Comparison of ENCODE assay signal across 1 cellular context in the genomic region with DNA sequence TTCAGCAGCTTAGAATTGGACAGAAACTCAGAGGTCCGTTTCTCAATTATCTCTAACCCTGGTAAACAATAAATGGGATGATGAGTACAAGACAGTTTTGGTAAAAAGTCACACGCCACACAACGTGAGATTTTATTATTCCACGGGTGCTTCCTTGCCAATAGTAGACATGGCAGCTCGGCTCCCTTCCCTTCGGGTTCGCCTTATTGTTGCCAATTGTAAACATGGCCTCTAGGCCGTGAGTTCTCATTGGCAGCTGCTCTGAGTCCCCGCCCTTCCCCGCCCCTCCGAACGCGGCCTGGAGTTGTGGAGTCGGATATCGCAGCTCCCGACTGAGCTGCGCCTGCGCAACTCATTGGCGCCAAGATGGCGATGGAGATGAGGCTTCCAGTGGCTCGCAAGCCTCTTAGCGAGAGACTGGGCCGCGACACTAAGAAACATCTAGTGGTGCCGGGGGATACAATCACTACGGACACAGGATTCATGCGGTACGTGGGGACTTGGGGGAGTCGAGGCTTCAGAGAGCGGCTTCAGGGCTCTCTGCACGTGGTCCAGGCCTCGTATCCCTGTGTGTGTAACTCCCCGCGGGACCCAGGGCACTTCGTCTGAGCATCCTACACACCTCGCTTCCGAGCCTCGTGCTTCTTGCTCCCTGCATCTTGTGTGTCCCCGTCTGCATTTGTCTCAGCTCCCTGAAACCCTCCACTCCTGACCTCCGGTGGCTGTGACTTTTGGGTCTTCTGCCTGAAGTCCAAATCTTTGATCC.
TF ChIP-seq lines count a peak whose summit lies in the region.

A gene with protein sequence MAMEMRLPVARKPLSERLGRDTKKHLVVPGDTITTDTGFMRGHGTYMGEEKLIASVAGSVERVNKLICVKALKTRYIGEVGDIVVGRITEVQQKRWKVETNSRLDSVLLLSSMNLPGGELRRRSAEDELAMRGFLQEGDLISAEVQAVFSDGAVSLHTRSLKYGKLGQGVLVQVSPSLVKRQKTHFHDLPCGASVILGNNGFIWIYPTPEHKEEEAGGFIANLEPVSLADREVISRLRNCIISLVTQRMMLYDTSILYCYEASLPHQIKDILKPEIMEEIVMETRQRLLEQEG (plus strand): TSS at position 355 of the 766 bp plus-strand sequence. CDS start 12 bp downstream, at position 367.

TF ChIP-seq in GM12878, 131 proteins besides CTCF, POLR2A, EP300 and RAD21 (continued from another document and continues in another):
- TF ChIP-seq, protein P1, sequence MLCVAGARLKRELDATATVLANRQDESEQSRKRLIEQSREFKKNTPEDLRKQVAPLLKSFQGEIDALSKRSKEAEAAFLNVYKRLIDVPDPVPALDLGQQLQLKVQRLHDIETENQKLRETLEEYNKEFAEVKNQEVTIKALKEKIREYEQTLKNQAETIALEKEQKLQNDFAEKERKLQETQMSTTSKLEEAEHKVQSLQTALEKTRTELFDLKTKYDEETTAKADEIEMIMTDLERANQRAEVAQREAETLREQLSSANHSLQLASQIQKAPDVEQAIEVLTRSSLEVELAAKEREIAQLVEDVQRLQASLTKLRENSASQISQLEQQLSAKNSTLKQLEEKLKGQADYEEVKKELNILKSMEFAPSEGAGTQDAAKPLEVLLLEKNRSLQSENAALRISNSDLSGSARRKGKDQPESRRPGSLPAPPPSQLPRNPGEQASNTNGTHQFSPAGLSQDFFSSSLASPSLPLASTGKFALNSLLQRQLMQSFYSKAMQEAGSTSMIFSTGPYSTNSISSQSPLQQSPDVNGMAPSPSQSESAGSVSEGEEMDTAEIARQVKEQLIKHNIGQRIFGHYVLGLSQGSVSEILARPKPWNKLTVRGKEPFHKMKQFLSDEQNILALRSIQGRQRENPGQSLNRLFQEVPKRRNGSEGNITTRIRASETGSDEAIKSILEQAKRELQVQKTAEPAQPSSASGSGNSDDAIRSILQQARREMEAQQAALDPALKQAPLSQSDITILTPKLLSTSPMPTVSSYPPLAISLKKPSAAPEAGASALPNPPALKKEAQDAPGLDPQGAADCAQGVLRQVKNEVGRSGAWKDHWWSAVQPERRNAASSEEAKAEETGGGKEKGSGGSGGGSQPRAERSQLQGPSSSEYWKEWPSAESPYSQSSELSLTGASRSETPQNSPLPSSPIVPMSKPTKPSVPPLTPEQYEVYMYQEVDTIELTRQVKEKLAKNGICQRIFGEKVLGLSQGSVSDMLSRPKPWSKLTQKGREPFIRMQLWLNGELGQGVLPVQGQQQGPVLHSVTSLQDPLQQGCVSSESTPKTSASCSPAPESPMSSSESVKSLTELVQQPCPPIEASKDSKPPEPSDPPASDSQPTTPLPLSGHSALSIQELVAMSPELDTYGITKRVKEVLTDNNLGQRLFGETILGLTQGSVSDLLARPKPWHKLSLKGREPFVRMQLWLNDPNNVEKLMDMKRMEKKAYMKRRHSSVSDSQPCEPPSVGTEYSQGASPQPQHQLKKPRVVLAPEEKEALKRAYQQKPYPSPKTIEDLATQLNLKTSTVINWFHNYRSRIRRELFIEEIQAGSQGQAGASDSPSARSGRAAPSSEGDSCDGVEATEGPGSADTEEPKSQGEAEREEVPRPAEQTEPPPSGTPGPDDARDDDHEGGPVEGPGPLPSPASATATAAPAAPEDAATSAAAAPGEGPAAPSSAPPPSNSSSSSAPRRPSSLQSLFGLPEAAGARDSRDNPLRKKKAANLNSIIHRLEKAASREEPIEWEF (IDR thresholded peaks at IDR 0.05; ENCODE audit: insufficient replicate concordance, low read depth, low read length), result no peak
- TF ChIP-seq, protein P2, sequence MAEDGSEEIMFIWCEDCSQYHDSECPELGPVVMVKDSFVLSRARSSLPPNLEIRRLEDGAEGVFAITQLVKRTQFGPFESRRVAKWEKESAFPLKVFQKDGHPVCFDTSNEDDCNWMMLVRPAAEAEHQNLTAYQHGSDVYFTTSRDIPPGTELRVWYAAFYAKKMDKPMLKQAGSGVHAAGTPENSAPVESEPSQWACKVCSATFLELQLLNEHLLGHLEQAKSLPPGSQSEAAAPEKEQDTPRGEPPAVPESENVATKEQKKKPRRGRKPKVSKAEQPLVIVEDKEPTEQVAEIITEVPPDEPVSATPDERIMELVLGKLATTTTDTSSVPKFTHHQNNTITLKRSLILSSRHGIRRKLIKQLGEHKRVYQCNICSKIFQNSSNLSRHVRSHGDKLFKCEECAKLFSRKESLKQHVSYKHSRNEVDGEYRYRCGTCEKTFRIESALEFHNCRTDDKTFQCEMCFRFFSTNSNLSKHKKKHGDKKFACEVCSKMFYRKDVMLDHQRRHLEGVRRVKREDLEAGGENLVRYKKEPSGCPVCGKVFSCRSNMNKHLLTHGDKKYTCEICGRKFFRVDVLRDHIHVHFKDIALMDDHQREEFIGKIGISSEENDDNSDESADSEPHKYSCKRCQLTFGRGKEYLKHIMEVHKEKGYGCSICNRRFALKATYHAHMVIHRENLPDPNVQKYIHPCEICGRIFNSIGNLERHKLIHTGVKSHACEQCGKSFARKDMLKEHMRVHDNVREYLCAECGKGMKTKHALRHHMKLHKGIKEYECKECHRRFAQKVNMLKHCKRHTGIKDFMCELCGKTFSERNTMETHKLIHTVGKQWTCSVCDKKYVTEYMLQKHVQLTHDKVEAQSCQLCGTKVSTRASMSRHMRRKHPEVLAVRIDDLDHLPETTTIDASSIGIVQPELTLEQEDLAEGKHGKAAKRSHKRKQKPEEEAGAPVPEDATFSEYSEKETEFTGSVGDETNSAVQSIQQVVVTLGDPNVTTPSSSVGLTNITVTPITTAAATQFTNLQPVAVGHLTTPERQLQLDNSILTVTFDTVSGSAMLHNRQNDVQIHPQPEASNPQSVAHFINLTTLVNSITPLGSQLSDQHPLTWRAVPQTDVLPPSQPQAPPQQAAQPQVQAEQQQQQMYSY (CRISPR knock-in tag; IDR thresholded peaks at IDR 0.05), result no peak
- TF ChIP-seq NBN (IDR thresholded peaks at IDR 0.05) (peak; percentile 62; the same call in 1 of the 2 replicates), POLR2AphosphoS2 (IDR thresholded peaks at IDR 0.05; ENCODE audit: low read depth, low read length) (0 out of 2 replicates have a peak, but pooled peaks have one; percentile 55), PML (IDR thresholded peaks at IDR 0.05; ENCODE audit: low read length) (no peak), MYC (IDR thresholded peaks at IDR 0.05; ENCODE audit: insufficient read depth, insufficient read length, insufficient replicate concordance, low read length, severe bottlenecking) (peak; percentile 91), RFX5 (IDR thresholded peaks at IDR 0.05; ENCODE audit: low read depth, low read length) (no peak), YY1 (IDR thresholded peaks at IDR 0.05; ENCODE audit: low read depth, low read length) (peak; percentile 100), PAX5 (IDR thresholded peaks at IDR 0.05; ENCODE audit: borderline replicate concordance, low read depth, low read length) (peak; percentile 7; the same call in 1 of the 2 replicates), SUZ12 (IDR thresholded peaks at IDR 0.05; ENCODE audit: unreplicated experiment) (no peak), ZNF274 (IDR thresholded peaks at IDR 0.05; ENCODE audit: insufficient read depth, insufficient read length) (no peak), NFXL1 (IDR thresholded peaks at IDR 0.05; ENCODE audit: borderline replicate concordance) (no peak), HDAC2 (IDR thresholded peaks at IDR 0.05) (no peak), LARP7 (IDR thresholded peaks at IDR 0.05) (no peak), ZNF24 (IDR thresholded peaks at IDR 0.05) (no peak), TAF1 (IDR thresholded peaks at IDR 0.05; ENCODE audit: borderline replicate concordance, low read depth, low read length) (peak; percentile 96), YBX1 (IDR thresholded peaks at IDR 0.05) (no peak), EZH2 (IDR thresholded peaks at IDR 0.05; ENCODE audit: borderline replicate concordance, control insufficient read depth, low read depth, low read length) (no peak), FOXM1 (IDR thresholded peaks at IDR 0.05; ENCODE audit: low read depth, low read length) (no peak), CREB1 (IDR thresholded peaks at IDR 0.05; ENCODE audit: low read depth) (no peak), ESRRA (IDR thresholded peaks at IDR 0.05; ENCODE audit: low read length) (no peak), NR2C1 (IDR thresholded peaks at IDR 0.05) (peak; percentile 88), CBX5 (IDR thresholded peaks at IDR 0.05; ENCODE audit: low read depth) (no peak), CEBPB (IDR thresholded peaks at IDR 0.05; ENCODE audit: borderline replicate concordance in 1 of 2, low read depth in 2 of 2, low read length in 2 of 2) (no peak), ZBED1 (IDR thresholded peaks at IDR 0.05; ENCODE audit: borderline replicate concordance) (0 out of 2 replicates have a peak, but pooled peaks have one; percentile 32), RB1 (IDR thresholded peaks at IDR 0.05; ENCODE audit: borderline replicate concordance) (peak; percentile 98), ETV6 (conservative IDR thresholded peaks at IDR 0.05 in 1 of 2, IDR thresholded peaks at IDR 0.05 in 1 of 2; ENCODE audit: borderline replicate concordance in 1 of 2, low read depth in 1 of 2) (no peak), ZNF622 (IDR thresholded peaks at IDR 0.05) (no peak), TCF3 (IDR thresholded peaks at IDR 0.05; ENCODE audit: borderline replicate concordance, insufficient read depth, low read depth, low read length) (no peak), CBX3 (IDR thresholded peaks at IDR 0.05; ENCODE audit: borderline replicate concordance, low read depth) (no peak)
- TF ChIP-seq, protein P3, sequence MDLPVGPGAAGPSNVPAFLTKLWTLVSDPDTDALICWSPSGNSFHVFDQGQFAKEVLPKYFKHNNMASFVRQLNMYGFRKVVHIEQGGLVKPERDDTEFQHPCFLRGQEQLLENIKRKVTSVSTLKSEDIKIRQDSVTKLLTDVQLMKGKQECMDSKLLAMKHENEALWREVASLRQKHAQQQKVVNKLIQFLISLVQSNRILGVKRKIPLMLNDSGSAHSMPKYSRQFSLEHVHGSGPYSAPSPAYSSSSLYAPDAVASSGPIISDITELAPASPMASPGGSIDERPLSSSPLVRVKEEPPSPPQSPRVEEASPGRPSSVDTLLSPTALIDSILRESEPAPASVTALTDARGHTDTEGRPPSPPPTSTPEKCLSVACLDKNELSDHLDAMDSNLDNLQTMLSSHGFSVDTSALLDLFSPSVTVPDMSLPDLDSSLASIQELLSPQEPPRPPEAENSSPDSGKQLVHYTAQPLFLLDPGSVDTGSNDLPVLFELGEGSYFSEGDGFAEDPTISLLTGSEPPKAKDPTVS (IDR thresholded peaks at IDR 0.05; ENCODE audit: low read depth, low read length), result 0 out of 2 replicates have a peak, but pooled peaks have one; percentile 8
- TF ChIP-seq, protein P4, sequence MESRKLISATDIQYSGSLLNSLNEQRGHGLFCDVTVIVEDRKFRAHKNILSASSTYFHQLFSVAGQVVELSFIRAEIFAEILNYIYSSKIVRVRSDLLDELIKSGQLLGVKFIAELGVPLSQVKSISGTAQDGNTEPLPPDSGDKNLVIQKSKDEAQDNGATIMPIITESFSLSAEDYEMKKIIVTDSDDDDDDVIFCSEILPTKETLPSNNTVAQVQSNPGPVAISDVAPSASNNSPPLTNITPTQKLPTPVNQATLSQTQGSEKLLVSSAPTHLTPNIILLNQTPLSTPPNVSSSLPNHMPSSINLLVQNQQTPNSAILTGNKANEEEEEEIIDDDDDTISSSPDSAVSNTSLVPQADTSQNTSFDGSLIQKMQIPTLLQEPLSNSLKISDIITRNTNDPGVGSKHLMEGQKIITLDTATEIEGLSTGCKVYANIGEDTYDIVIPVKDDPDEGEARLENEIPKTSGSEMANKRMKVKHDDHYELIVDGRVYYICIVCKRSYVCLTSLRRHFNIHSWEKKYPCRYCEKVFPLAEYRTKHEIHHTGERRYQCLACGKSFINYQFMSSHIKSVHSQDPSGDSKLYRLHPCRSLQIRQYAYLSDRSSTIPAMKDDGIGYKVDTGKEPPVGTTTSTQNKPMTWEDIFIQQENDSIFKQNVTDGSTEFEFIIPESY (IDR thresholded peaks at IDR 0.05), result no peak
- TF ChIP-seq, protein P5, sequence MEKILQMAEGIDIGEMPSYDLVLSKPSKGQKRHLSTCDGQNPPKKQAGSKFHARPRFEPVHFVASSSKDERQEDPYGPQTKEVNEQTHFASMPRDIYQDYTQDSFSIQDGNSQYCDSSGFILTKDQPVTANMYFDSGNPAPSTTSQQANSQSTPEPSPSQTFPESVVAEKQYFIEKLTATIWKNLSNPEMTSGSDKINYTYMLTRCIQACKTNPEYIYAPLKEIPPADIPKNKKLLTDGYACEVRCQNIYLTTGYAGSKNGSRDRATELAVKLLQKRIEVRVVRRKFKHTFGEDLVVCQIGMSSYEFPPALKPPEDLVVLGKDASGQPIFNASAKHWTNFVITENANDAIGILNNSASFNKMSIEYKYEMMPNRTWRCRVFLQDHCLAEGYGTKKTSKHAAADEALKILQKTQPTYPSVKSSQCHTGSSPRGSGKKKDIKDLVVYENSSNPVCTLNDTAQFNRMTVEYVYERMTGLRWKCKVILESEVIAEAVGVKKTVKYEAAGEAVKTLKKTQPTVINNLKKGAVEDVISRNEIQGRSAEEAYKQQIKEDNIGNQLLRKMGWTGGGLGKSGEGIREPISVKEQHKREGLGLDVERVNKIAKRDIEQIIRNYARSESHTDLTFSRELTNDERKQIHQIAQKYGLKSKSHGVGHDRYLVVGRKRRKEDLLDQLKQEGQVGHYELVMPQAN (conservative IDR thresholded peaks at IDR 0.05), result peak; percentile 85
- TF ChIP-seq, protein P6, sequence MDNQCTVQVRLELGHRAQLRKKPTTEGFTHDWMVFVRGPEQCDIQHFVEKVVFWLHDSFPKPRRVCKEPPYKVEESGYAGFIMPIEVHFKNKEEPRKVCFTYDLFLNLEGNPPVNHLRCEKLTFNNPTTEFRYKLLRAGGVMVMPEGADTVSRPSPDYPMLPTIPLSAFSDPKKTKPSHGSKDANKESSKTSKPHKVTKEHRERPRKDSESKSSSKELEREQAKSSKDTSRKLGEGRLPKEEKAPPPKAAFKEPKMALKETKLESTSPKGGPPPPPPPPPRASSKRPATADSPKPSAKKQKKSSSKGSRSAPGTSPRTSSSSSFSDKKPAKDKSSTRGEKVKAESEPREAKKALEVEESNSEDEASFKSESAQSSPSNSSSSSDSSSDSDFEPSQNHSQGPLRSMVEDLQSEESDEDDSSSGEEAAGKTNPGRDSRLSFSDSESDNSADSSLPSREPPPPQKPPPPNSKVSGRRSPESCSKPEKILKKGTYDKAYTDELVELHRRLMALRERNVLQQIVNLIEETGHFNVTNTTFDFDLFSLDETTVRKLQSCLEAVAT (IDR thresholded peaks at IDR 0.05), result peak; percentile 63; the same call in 1 of the 2 replicates
- TF ChIP-seq, protein P7, sequence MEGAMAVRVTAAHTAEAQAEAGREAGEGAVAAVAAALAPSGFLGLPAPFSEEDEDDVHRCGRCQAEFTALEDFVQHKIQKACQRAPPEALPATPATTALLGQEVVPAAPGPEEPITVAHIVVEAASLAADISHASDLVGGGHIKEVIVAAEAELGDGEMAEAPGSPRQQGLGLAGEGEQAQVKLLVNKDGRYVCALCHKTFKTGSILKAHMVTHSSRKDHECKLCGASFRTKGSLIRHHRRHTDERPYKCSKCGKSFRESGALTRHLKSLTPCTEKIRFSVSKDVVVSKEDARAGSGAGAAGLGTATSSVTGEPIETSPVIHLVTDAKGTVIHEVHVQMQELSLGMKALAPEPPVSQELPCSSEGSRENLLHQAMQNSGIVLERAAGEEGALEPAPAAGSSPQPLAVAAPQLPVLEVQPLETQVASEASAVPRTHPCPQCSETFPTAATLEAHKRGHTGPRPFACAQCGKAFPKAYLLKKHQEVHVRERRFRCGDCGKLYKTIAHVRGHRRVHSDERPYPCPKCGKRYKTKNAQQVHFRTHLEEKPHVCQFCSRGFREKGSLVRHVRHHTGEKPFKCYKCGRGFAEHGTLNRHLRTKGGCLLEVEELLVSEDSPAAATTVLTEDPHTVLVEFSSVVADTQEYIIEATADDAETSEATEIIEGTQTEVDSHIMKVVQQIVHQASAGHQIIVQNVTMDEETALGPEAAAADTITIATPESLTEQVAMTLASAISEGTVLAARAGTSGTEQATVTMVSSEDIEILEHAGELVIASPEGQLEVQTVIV (IDR thresholded peaks at IDR 0.05; ENCODE audit: borderline replicate concordance, partially characterized antibody), result no peak
